1 cellular context compared by ENCODE assay signal in genomic region chr12:98262886-98263285, GRCh38.
TF ChIP-seq lines count a peak whose summit lies in the region.

No MANE protein-coding gene starts in this region.

TF ChIP-seq in H1, 55 proteins besides CTCF, POLR2A, EP300 and RAD21:
- TF ChIP-seq ASH2L (IDR thresholded peaks at IDR 0.05; ENCODE audit: low read length) (no peak), CEBPB (IDR thresholded peaks at IDR 0.05; ENCODE audit: low read depth, low read length) (no peak), TEAD4 (IDR thresholded peaks at IDR 0.05; ENCODE audit: low read depth, low read length) (peak; percentile 71), KDM4A (IDR thresholded peaks at IDR 0.05; ENCODE audit: low read depth, low read length, severe bottlenecking) (no peak), MAX (IDR thresholded peaks at IDR 0.05) (peak; percentile 69), JUN (IDR thresholded peaks at IDR 0.05; ENCODE audit: low read depth, low read length) (no peak), E2F6 (IDR thresholded peaks at IDR 0.05) (peak; percentile 81), RFX5 (IDR thresholded peaks at IDR 0.05; ENCODE audit: borderline replicate concordance, low read depth, low read length) (no peak), EGR1 (IDR thresholded peaks at IDR 0.05; ENCODE audit: borderline replicate concordance, low read depth, low read length) (no peak), TAF1 (IDR thresholded peaks at IDR 0.05; ENCODE audit: low read depth, low read length) (no peak)
- TF ChIP-seq, protein P1, sequence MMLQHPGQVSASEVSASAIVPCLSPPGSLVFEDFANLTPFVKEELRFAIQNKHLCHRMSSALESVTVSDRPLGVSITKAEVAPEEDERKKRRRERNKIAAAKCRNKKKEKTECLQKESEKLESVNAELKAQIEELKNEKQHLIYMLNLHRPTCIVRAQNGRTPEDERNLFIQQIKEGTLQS (IDR thresholded peaks at IDR 0.05; ENCODE audit: insufficient read depth, low read depth, low read length) = no peak
